ENCODE assay signal across 8 cellular contexts in genomic region chr19:18417250-18418033, GRCh38. TPM values are rescaled to one million over a fixed set of nuclear protein-coding genes. Genes with fewer than 3 reads are reported as not detected.
DNase-seq lines count a peak whose midpoint lies in the region; ATAC-seq and TF ChIP-seq lines count a peak whose summit lies in the region.

No MANE protein-coding gene starts in this region.

- H3K9me3 Mint-ChIP-seq in activated naive CD4-positive, alpha-beta T cell treated with anti-CD3 and anti-CD28 coated beads for 36 hours: no peaks in the 10 kb centered on the region
- no peaks in the 10 kb centered on the region for H3K9me3 Mint-ChIP-seq in WTC11

- POLR2A ChIA-PET in WTC11 (lab: Charles Lee): interaction anchor here (0.5 to 3.0 kb wide), 9 partner anchors 15 to 185 kb away, joined by 3 to 13 read pairs (median 5); partner anchors contain the start of gene JUND

- H3K27me3 ChIP-seq in esophagus squamous epithelium: peaks cover 0 to 31% (median 0%) of the 10 kb centered on the region in 4 donors
- peaks cover 0 to 13% of the 10 kb centered on the region in 2 donors for H3K27me3 ChIP-seq in muscle layer of colon (ENCODE audit: control insufficient read depth in 1 of 2, insufficient read depth in 2 of 2, low read length in 2 of 2)

- H3K27me3 Mint-ChIP-seq in activated naive CD4-positive, alpha-beta T cell treated with anti-CD3 and anti-CD28 coated beads for 36 hours (ENCODE audit: low read depth): peaks cover 39% of the 10 kb centered on the region
- H3K27me3 Mint-ChIP-seq in WTC11 (ENCODE audit: low read depth): peaks cover 34% of the 10 kb centered on the region

- H3K4me1 ChIP-seq in esophagus squamous epithelium (peaks cover 62 to 81% (median 63%) of the 10 kb centered on the region in 3 donors), muscle layer of colon (ENCODE audit: insufficient read depth, low read length) (peaks cover 45% of the 10 kb centered on the region)

- H3K9ac ChIP-seq in muscle layer of colon (ENCODE audit: low read length): peak overlapping the region; percentile 49

- H3K4me1 Mint-ChIP-seq in activated naive CD4-positive, alpha-beta T cell treated with anti-CD3 and anti-CD28 coated beads for 36 hours (ENCODE audit: low read depth): peaks cover 62% of the 10 kb centered on the region
- H3K4me1 Mint-ChIP-seq in WTC11: peaks cover 27% of the 10 kb centered on the region

- peak; percentile 52 for DNase-seq in activated naive CD4-positive, alpha-beta T cell treated with anti-CD3 and anti-CD28 coated beads for 36 hours
- no peak for DNase-seq in activated naive CD4-positive, alpha-beta T cell treated with anti-CD3 and anti-CD28 coated beads, Interleukin-2, amount 50 U/mL, for 16 hours
- DNase-seq in NCI-H146 (lab: John Stamatoyannopoulos, UW) (peak; percentile 90), WTC11 (ENCODE audit: low spot score) (peak; percentile 85), esophagus squamous epithelium (lab: John Stamatoyannopoulos, UW) (no peak)

- intact Hi-C loops in activated naive CD4-positive, alpha-beta T cell treated with anti-CD3 and anti-CD28 coated beads for 36 hours (cut with micrococcal nuclease): loop anchor here (2.0 to 5.0 kb wide), 2 partner anchors 125 to 139 kb away; no protein-coding TSS in a partner anchor
- intact Hi-C loops in esophagus squamous epithelium (cut with DNase I): no loop called here

- H3K36me3 ChIP-seq in esophagus squamous epithelium (no peaks in the 10 kb centered on the region), muscle layer of colon (ENCODE audit: insufficient read depth, low read length) (no peaks in the 10 kb centered on the region)

- ATAC-seq in WTC11 (peak; percentile 46), GM19452 (IDR thresholded peaks at IDR 0.05; ENCODE audit: unreplicated experiment) (no peak), GM21786 (IDR thresholded peaks at IDR 0.05; ENCODE audit: unreplicated experiment) (no peak)

- H3K9me3 ChIP-seq in esophagus squamous epithelium (no peaks in the 10 kb centered on the region), muscle layer of colon (ENCODE audit: low read length) (no peaks in the 10 kb centered on the region)

- WGBS in esophagus squamous epithelium, 2 donors: 0% methylated on average over 2 to 4 of the region's 54 CpGs

- H3K4me3 Mint-ChIP-seq in activated naive CD4-positive, alpha-beta T cell treated with anti-CD3 and anti-CD28 coated beads for 36 hours: peak overlapping the region; percentile 71
- H3K4me3 Mint-ChIP-seq in WTC11: peak overlapping the region; percentile 80

- no peak overlapping the region for H3K27ac Mint-ChIP-seq in activated naive CD4-positive, alpha-beta T cell treated with anti-CD3 and anti-CD28 coated beads for 36 hours
- H3K27ac Mint-ChIP-seq in WTC11: peak overlapping the region; percentile 79; the same call in 1 of the 2 replicates

- H3K36me3 Mint-ChIP-seq in activated naive CD4-positive, alpha-beta T cell treated with anti-CD3 and anti-CD28 coated beads for 36 hours (ENCODE audit: low read depth): peaks cover 1% of the 10 kb centered on the region
- no peaks in the 10 kb centered on the region for H3K36me3 Mint-ChIP-seq in WTC11

- peak in 2 of 4 donors; percentile 55 to 65 for TF ChIP-seq POLR2A in esophagus squamous epithelium (IDR thresholded peaks at IDR 0.05)

- TF ChIP-seq CTCF in WTC11 (IDR thresholded peaks at IDR 0.05) (no peak), esophagus squamous epithelium (IDR thresholded peaks at IDR 0.05) (no peak)

- CTCF ChIA-PET in activated naive CD4-positive, alpha-beta T cell treated with anti-CD3 and anti-CD28 coated beads for 36 hours (lab: Charles Lee): interaction anchor here (0.7 to 2.6 kb wide), 6 partner anchors 27 to 165 kb away, joined by 3 to 10 read pairs (median 4); partner anchors contain the start of gene GDF15
- CTCF ChIA-PET in WTC11 (lab: Charles Lee): interaction anchor here (0.6 to 9.7 kb wide), 20 partner anchors 20 to 304 kb away, joined by 3 to 94 read pairs (median 6); partner anchors contain the start of genes GDF15 and PGPEP1

- H3K27ac ChIP-seq in esophagus squamous epithelium: peak overlapping the region; percentile 67 to 94 (median 92)
- H3K27ac ChIP-seq in muscle layer of colon (ENCODE audit: low read depth, low read length): peak overlapping the region; percentile 91

- H3K4me3 ChIP-seq in esophagus squamous epithelium (peak overlapping the region; percentile 5 to 90 (median 56)), muscle layer of colon (ENCODE audit: low read depth in 1 of 2, low read length in 2 of 2) (peak overlapping the region; percentile 38 to 72)

TF ChIP-seq in WTC11, 78 proteins besides CTCF, POLR2A, EP300 and RAD21 (continues in another document):
- TF ChIP-seq TEAD1 (CRISPR knock-in tag; IDR thresholded peaks at IDR 0.05) (0 out of 2 replicates have a peak, but pooled peaks have one; percentile 43), MAX (CRISPR knock-in tag; IDR thresholded peaks at IDR 0.05) (peak; percentile 51; the same call in 1 of the 2 replicates), FOXK1 (CRISPR knock-in tag; IDR thresholded peaks at IDR 0.05) (0 out of 2 replicates have a peak, but pooled peaks have one; percentile 13), ARID4B (CRISPR knock-in tag; IDR thresholded peaks at IDR 0.05; ENCODE audit: borderline replicate concordance) (peak; percentile 84; the same call in 1 of the 2 replicates), GTF2I (CRISPR knock-in tag; conservative IDR thresholded peaks at IDR 0.05) (peak; percentile 95), GABPB1 (CRISPR knock-in tag; IDR thresholded peaks at IDR 0.05) (peak; percentile 59), E2F5 (CRISPR knock-in tag; IDR thresholded peaks at IDR 0.05) (peak; percentile 59; the same call in 1 of the 2 replicates), NFYB (CRISPR knock-in tag; conservative IDR thresholded peaks at IDR 0.05; ENCODE audit: low read depth) (no peak), ESRRA (CRISPR knock-in tag; IDR thresholded peaks at IDR 0.05; ENCODE audit: borderline replicate concordance) (0 out of 2 replicates have a peak, but pooled peaks have one; percentile 50), ETV6 (CRISPR knock-in tag; IDR thresholded peaks at IDR 0.05) (peak; percentile 97), ZMAT4 (CRISPR knock-in tag; IDR thresholded peaks at IDR 0.05) (no peak)

RNA-seq across cellular contexts. Expression of gene SSBP4, which starts 1.8 kb away (rescaled TPM):
- 10 to 100 TPM; 62.6 to 71.4 TPM for total RNA-seq in activated naive CD4-positive, alpha-beta T cell treated with anti-CD3 and anti-CD28 coated beads for 36 hours
- total RNA-seq in WTC11 (2021): 44.5 to 51.2 TPM (median 47.4 TPM) in 3 replicates
- 10 to 100 TPM; 23.7 to 48.1 (median 26.1) TPM for total RNA-seq in esophagus squamous epithelium

RNA-seq across cellular contexts. Expression of gene LRRC25, which starts 20.0 kb away (rescaled TPM):
- total RNA-seq in activated naive CD4-positive, alpha-beta T cell treated with anti-CD3 and anti-CD28 coated beads for 36 hours: not detected
- total RNA-seq in WTC11 (2021): 0.07 to 0.31 TPM (median 0.18 TPM) in 3 replicates
- 10 to 100 TPM in 1 of 4 donors, 1 to 10 TPM in 1, under 1 TPM in 2; 0.53 to 10.3 (median 1.9) TPM for total RNA-seq in esophagus squamous epithelium

RNA-seq across cellular contexts. Expression of gene ISYNA1, which starts 20.5 kb away (rescaled TPM):
- total RNA-seq in activated naive CD4-positive, alpha-beta T cell treated with anti-CD3 and anti-CD28 coated beads for 36 hours: 10 to 100 TPM; 12.3 to 14.3 TPM
- total RNA-seq in WTC11 (2021) (236 to 310 TPM (median 307 TPM) in 3 replicates), esophagus squamous epithelium (10 to 100 TPM in 3 of 4 donors, 1 to 10 TPM in 1; 8.1 to 24.4 (median 14.4) TPM)

RNA-seq across cellular contexts. Expression of gene GDF15, which starts 31.5 kb away (rescaled TPM):
- total RNA-seq in activated naive CD4-positive, alpha-beta T cell treated with anti-CD3 and anti-CD28 coated beads for 36 hours: under 1 TPM in 1 of 2 experiments, not detected in 1; 0.20 TPM
- total RNA-seq in WTC11 (2021) (18.3 to 27.3 TPM (median 19.1 TPM) in 3 replicates), esophagus squamous epithelium (1 to 10 TPM in 1 of 4 donors, under 1 TPM in 1, not detected in 2; 0.76 to 2.3 TPM)

Comparison
In these comparisons a context has a peak if more than half of its experiments do, and no peak if none do; other contexts are left out.
1. DNase-seq: peak in activated naive CD4-positive, alpha-beta T cell treated with anti-CD3 and anti-CD28 coated beads for 36 hours (single experiment), NCI-H146 (single experiment) and WTC11 (single experiment); none in activated naive CD4-positive, alpha-beta T cell treated with anti-CD3 and anti-CD28 coated beads, Interleukin-2, amount 50 U/mL, for 16 hours (single experiment) and esophagus squamous epithelium (single experiment).